ENCODE assay signal across 26 cellular contexts in genomic region chr9:23771746-23772145, GRCh38. TPM values are rescaled to one million over a fixed set of nuclear protein-coding genes. Genes with fewer than 3 reads are reported as not detected.
DNase-seq lines count a peak whose midpoint lies in the region; FAIRE-seq and TF ChIP-seq lines count a peak whose summit lies in the region.
"Had no signal": no experiment of that assay in that cellular context is flagged by ENCODE, and none has a peak within 500 bp of the region (broad histone marks: within the 10 kb centered on the region; RNA-seq: fewer than 3 reads in every experiment).

No MANE protein-coding gene starts in this region.

- H3K9me3 ChIP-seq in endodermal cell (ENCODE audit: control insufficient read depth, low read length) = peaks cover 8% of the 10 kb centered on the region
- H3K9me3 ChIP-seq in skeletal muscle satellite cell (replicated peaks; ENCODE audit: low read length) = no peaks in the 10 kb centered on the region
- H3K9me3 ChIP-seq: BLaER1, Caco-2 had no signal

- H3K27me3 ChIP-seq in endodermal cell (ENCODE audit: control insufficient read depth, insufficient read depth, low read length, poor library complexity, severe bottlenecking) (no peaks in the 10 kb centered on the region), skeletal muscle satellite cell (ENCODE audit: control insufficient read depth, insufficient read depth, low read length) (no peaks in the 10 kb centered on the region)
- H3K27me3 ChIP-seq: BLaER1 had no signal

- DNase-seq in H54 (ENCODE audit: insufficient read length, low spot score) (no peak), RPMI7951 (ENCODE audit: low read depth) (peak; percentile 38), endodermal cell (no peak), NCI-H1694 treated with DMSO at 0.1 percent for 48 hours (lab: John Stamatoyannopoulos, UW) (no peak), HT-29 (ENCODE audit: low spot score) (no peak), islet precursor cell (no peak)
- DNase-seq: ACHN; Caco-2; CD4-positive, alpha-beta T cell; DMS 273 treated with DMSO at 0.1 percent for 48 hours; DMS79 treated with DMSO at 0.1 percent for 48 hours; GOT3; KBM-7; NCI-H1092 treated with DMSO at 0.1 percent for 48 hours; NCI-H1436 treated with DMSO at 0.1 percent for 48 hours; NCI-H2029; NCI-H2227 treated with DMSO at 0.1 percent for 48 hours; NCI-H510A treated with DMSO at 0.1 percent for 48 hours; NCI-H82; SHP77; SW 1271 had no signal

- H3K27me3 Mint-ChIP-seq in endodermal cell (ENCODE audit: insufficient read depth) = peaks cover 9% of the 10 kb centered on the region
- H3K27me3 Mint-ChIP-seq: CD4-positive, alpha-beta T cell had no signal

- peaks cover 62% of the 10 kb centered on the region for H3K4me1 Mint-ChIP-seq in endodermal cell

- no peak for TF ChIP-seq CTCF in endodermal cell (conservative IDR thresholded peaks at IDR 0.05)

- H3K27ac ChIP-seq in endodermal cell (ENCODE audit: low read depth, low read length) = no peak overlapping the region
- H3K27ac ChIP-seq: BLaER1 had no signal

- H3K4me2 ChIP-seq in skeletal muscle satellite cell (ENCODE audit: low read length) = peak overlapping the region; percentile 11
- H3K4me2 ChIP-seq: BLaER1 had no signal

- peak overlapping the region; percentile 16 for H3K4me3 ChIP-seq in endodermal cell (ENCODE audit: low read length)
- no peak overlapping the region for H3K4me3 ChIP-seq in skeletal muscle satellite cell (ENCODE audit: low read length)
- H3K4me3 ChIP-seq: BLaER1 had no signal

- H3K9me3 Mint-ChIP-seq in endodermal cell = peaks cover 10% of the 10 kb centered on the region

- no peak for TF ChIP-seq POLR2A in H54 (IDR thresholded peaks at IDR 0.05; ENCODE audit: low read depth, low read length)

- H3K36me3 ChIP-seq in endodermal cell (ENCODE audit: control insufficient read depth, insufficient read depth, low read length) (no peaks in the 10 kb centered on the region), skeletal muscle satellite cell (ENCODE audit: insufficient read depth, low read length) (no peaks in the 10 kb centered on the region)
- H3K36me3 ChIP-seq: BLaER1 had no signal

- H3K4me3 Mint-ChIP-seq in endodermal cell = no peak overlapping the region
- H3K4me3 Mint-ChIP-seq: CD4-positive, alpha-beta T cell had no signal

- H3K4me1 ChIP-seq in endodermal cell (ENCODE audit: control insufficient read depth, insufficient read depth, low read length) = no peaks in the 10 kb centered on the region
- H3K4me1 ChIP-seq in skeletal muscle satellite cell (ENCODE audit: control insufficient read depth, insufficient read depth, low read length) = peaks cover 54% of the 10 kb centered on the region
- H3K4me1 ChIP-seq: BLaER1, Caco-2 had no signal

- peak; percentile 72 for FAIRE-seq in H54 (lab: Jason Lieb, UNC)
- FAIRE-seq: GM12892, RCC 7860 had no signal

- H3K27ac Mint-ChIP-seq in endodermal cell = no peak overlapping the region
- H3K27ac Mint-ChIP-seq: CD4-positive, alpha-beta T cell had no signal

- peaks cover 6% of the 10 kb centered on the region for H3K36me3 Mint-ChIP-seq in endodermal cell (ENCODE audit: low read depth)

- H3K9ac ChIP-seq in endodermal cell (ENCODE audit: extremely low read depth, low read length, poor library complexity, severe bottlenecking) = no peak overlapping the region
- peak overlapping the region; percentile 18 for H3K9ac ChIP-seq in skeletal muscle satellite cell (ENCODE audit: low read depth, low read length)
- H3K9ac ChIP-seq: BLaER1 had no signal

RNA-seq across cellular contexts. Expression of gene ELAVL2, which starts 54.3 kb away (rescaled TPM):
- 0.98 and 1.1 TPM in 2 replicates for total RNA-seq in RPMI7951 (2014; rRNA removed; shearing (Covaris generic))
- 1 to 10 TPM; 4.7 to 6.2 TPM for total RNA-seq in endodermal cell
- polyA plus RNA-seq in endodermal cell (2013, experiment 1 of 2) = 25.8 TPM
- 25.3 TPM for polyA plus RNA-seq in endodermal cell (2013, experiment 2 of 2)
- under 0.01 and 1.3 TPM in 2 replicates for total RNA-seq in skeletal muscle satellite cell (2012; rRNA removed)
- not detected in 2 replicates for total RNA-seq in HT-29 (2014; rRNA removed; shearing (Covaris generic))
- total RNA-seq: CD4-positive, alpha-beta T cell; G401 had no signal
